ENCODE assay signal across 14 cellular contexts in genomic region chr4:182823576-182823975, GRCh38.
DNase-seq lines count a peak whose midpoint lies in the region; ATAC-seq, FAIRE-seq and TF ChIP-seq lines count a peak whose summit lies in the region.
"Had no signal": no experiment of that assay in that cellular context is flagged by ENCODE, and none has a peak within 500 bp of the region (broad histone marks: within the 10 kb centered on the region; RNA-seq: fewer than 3 reads in every experiment).

No MANE protein-coding gene starts in this region.

- no peak overlapping the region for H3K27ac ChIP-seq in foreskin keratinocyte
- H3K27ac ChIP-seq: colonic mucosa, vagina had no signal

- FAIRE-seq in HTR-8/SVneo (lab: Jason Lieb, UNC) = no peak
- FAIRE-seq: TTC549 had no signal

- no peaks in the 10 kb centered on the region for H3K27me3 ChIP-seq in foreskin keratinocyte
- H3K27me3 ChIP-seq: colonic mucosa, MG63, vagina had no signal

- no peak for TF ChIP-seq CTCF in foreskin keratinocyte (conservative IDR thresholded peaks at IDR 0.05)

- H3K4me1 ChIP-seq in foreskin keratinocyte = peaks cover 3% of the 10 kb centered on the region
- H3K4me1 ChIP-seq: colonic mucosa, vagina had no signal

- DNase-seq in HTR-8/SVneo (ENCODE audit: insufficient read length, low spot score) (no peak), foreskin keratinocyte (no peak), cerebellar nuclear complex (lab: John Stamatoyannopoulos, UW) (no peak), SK-N-DZ (ENCODE audit: low spot score) (no peak)
- DNase-seq: activated naive CD8-positive, alpha-beta T cell treated with anti-CD3 and anti-CD28 coated beads, Interleukin-2, amount 50 U/mL, for 24 hours; colonic mucosa; MG63; NCI-H510A had no signal

- ATAC-seq in GM18511 (IDR thresholded peaks at IDR 0.05; ENCODE audit: unreplicated experiment) (peak; percentile 60), GM21381 (IDR thresholded peaks at IDR 0.05; ENCODE audit: unreplicated experiment) (peak; percentile 61), HG02885 (IDR thresholded peaks at IDR 0.05; ENCODE audit: poor library complexity, unreplicated experiment) (peak; percentile 69), HG03565 (IDR thresholded peaks at IDR 0.05; ENCODE audit: unreplicated experiment) (peak; percentile 76), foreskin keratinocyte (no peak)
- ATAC-seq: activated naive CD8-positive, alpha-beta T cell treated with anti-CD3 and anti-CD28 coated beads, Interleukin-2, amount 50 U/mL, for 24 hours had no signal
